8 cellular contexts compared by ENCODE assay signal in the genomic region with DNA sequence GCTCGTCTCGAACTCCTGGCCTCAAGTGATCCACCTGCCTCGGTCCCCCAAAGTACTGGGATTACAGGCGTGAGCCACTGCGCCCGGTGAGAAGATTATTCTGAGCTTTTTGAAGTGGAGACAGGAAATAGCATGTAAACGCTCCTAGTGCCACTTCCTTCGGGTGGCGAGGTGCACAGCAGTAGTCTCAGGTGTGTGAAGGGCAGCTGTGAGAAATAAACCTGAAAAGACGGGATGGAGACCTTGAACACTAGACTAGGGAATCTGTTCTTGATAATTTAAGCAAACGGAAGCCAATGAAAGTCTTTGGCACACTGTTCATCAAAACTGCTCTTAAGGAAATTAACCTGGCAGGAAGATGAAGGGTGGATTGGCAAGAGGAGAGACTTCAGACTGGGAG. TPM values are rescaled to one million over a fixed set of nuclear protein-coding genes. Genes with fewer than 3 reads are reported as not detected.
DNase-seq lines count a peak whose midpoint lies in the region; ATAC-seq, FAIRE-seq and TF ChIP-seq lines count a peak whose summit lies in the region.

No MANE protein-coding gene starts in this region.

- POLR2A ChIA-PET in CD8-positive, alpha-beta memory T cell (lab: Charles Lee), result interaction anchor here (1.6 kb wide), 1 partner anchor 40 kb away, joined by 3 read pairs; no protein-coding TSS in a partner anchor
- POLR2A ChIA-PET in HEK293T (lab: Yijun Ruan, JAX), result interaction anchor here (0.7 to 1.8 kb wide), 7 partner anchors 15 to 161 kb away, joined by 3 to 6 read pairs (median 3); a partner anchor contains a TSS

- peaks cover 0 to 19% (median 11%) of the 10 kb centered on the region in 5 donors for H3K9me3 Mint-ChIP-seq in CD8-positive, alpha-beta memory T cell
- H3K9me3 Mint-ChIP-seq in naive B cell, result peaks cover 3 to 18% (median 9%) of the 10 kb centered on the region in 7 donors

- no peak for FAIRE-seq in bronchial epithelial cell (lab: Jason Lieb, UNC)

- peak overlapping the region; percentile 75 for H3K4me3 ChIP-seq in CD8-positive, alpha-beta memory T cell (ENCODE audit: low read length)
- peak overlapping the region; percentile 71 for H3K4me3 ChIP-seq in MG63
- H3K4me3 ChIP-seq in bronchial epithelial cell (ENCODE audit: low read depth, low read length), result peak overlapping the region; percentile 59

- H3K4me1 Mint-ChIP-seq in CD8-positive, alpha-beta memory T cell, result peaks cover 14 to 22% (median 19%) of the 10 kb centered on the region in 3 donors
- peaks cover 12 to 16% (median 13%) of the 10 kb centered on the region in 3 donors for H3K4me1 Mint-ChIP-seq in naive B cell

- H3K27me3 ChIP-seq in CD8-positive, alpha-beta memory T cell (ENCODE audit: insufficient read depth, low read length, poor library complexity, severe bottlenecking), result peaks cover 9% of the 10 kb centered on the region
- H3K27me3 ChIP-seq in MG63 (no peaks in the 10 kb centered on the region), bronchial epithelial cell (ENCODE audit: control insufficient read depth, insufficient read depth, low read length) (no peaks in the 10 kb centered on the region)

- H3K27ac Mint-ChIP-seq in CD8-positive, alpha-beta memory T cell, result peak overlapping the region in 7 of 8 donors; percentile 4 to 91 (median 66)
- peak overlapping the region in 2 of 6 donors; percentile 43 to 66 for H3K27ac Mint-ChIP-seq in naive B cell

- CTCF ChIA-PET in CD8-positive, alpha-beta memory T cell (lab: Charles Lee), result interaction anchor here (0.6 to 1.1 kb wide), 4 partner anchors 28 to 689 kb away, joined by 3 to 4 read pairs (median 3); no protein-coding TSS in a partner anchor
- CTCF ChIA-PET in HEK293T (lab: Yijun Ruan, JAX), result no interaction called here

- TF ChIP-seq CTCF in bronchial epithelial cell (IDR thresholded peaks at IDR 0.05; ENCODE audit: insufficient read depth, low read length, severe bottlenecking), result no peak

- DNase-seq in CD8-positive, alpha-beta memory T cell, result no peak
- DNase-seq in MG63 (no peak), bronchial epithelial cell (ENCODE audit: low read depth) (no peak), naive B cell (no peak), GF-D8 (lab: John Stamatoyannopoulos, UW) (no peak), HEK293T (ENCODE audit: extremely low spot score) (no peak), COR-L47 (lab: John Stamatoyannopoulos, UW) (no peak), NCI-H187 (lab: John Stamatoyannopoulos, UW) (no peak)

- no peaks in the 10 kb centered on the region for H3K9me3 ChIP-seq in CD8-positive, alpha-beta memory T cell (ENCODE audit: low read length)
- peaks cover 2% of the 10 kb centered on the region for H3K9me3 ChIP-seq in MG63

- peak overlapping the region; percentile 86 to 93 (median 90) for H3K4me3 Mint-ChIP-seq in CD8-positive, alpha-beta memory T cell
- peak overlapping the region; percentile 82 to 94 (median 88) for H3K4me3 Mint-ChIP-seq in naive B cell

- no peak overlapping the region for H3K27ac ChIP-seq in CD8-positive, alpha-beta memory T cell (ENCODE audit: low read depth, low read length)

- no peaks in the 10 kb centered on the region for H3K4me1 ChIP-seq in CD8-positive, alpha-beta memory T cell (ENCODE audit: insufficient read depth, low read length)

- H3K36me3 ChIP-seq in CD8-positive, alpha-beta memory T cell (ENCODE audit: insufficient read depth, low read length), result no peaks in the 10 kb centered on the region
- H3K36me3 ChIP-seq in MG63 (no peaks in the 10 kb centered on the region), bronchial epithelial cell (ENCODE audit: control insufficient read depth, insufficient read depth, low read length) (no peaks in the 10 kb centered on the region)

- H3K27me3 Mint-ChIP-seq in CD8-positive, alpha-beta memory T cell, result peaks cover 33 to 45% of the 10 kb centered on the region in 2 donors
- H3K27me3 Mint-ChIP-seq in naive B cell, result peaks cover 52 to 70% (median 64%) of the 10 kb centered on the region in 3 donors

- peaks cover 0 to 3% (median 0%) of the 10 kb centered on the region in 3 donors for H3K36me3 Mint-ChIP-seq in CD8-positive, alpha-beta memory T cell
- H3K36me3 Mint-ChIP-seq in naive B cell, result no peaks in the 10 kb centered on the region

- ATAC-seq in naive B cell (ENCODE audit: low read depth in 2 of 2), result no peak

TF ChIP-seq in HEK293T, 16 proteins besides CTCF, POLR2A, EP300 and RAD21:
- TF ChIP-seq FOXK2 (IDR thresholded peaks at IDR 0.05), result no peak
- no peak for TF ChIP-seq NFRKB (IDR thresholded peaks at IDR 0.05)
- no peak for TF ChIP-seq TARDBP (IDR thresholded peaks at IDR 0.05)
- TF ChIP-seq FOXM1 (IDR thresholded peaks at IDR 0.05; ENCODE audit: borderline replicate concordance), result no peak
- TF ChIP-seq CTBP1 (IDR thresholded peaks at IDR 0.05; ENCODE audit: borderline replicate concordance), result no peak
- TF ChIP-seq BHLHE40 (IDR thresholded peaks at IDR 0.05; ENCODE audit: borderline replicate concordance), result no peak
- TF ChIP-seq SUZ12 (IDR thresholded peaks at IDR 0.05), result no peak
- TF ChIP-seq LEF1 (IDR thresholded peaks at IDR 0.05; ENCODE audit: borderline replicate concordance), result no peak
- no peak for TF ChIP-seq ELF4 (IDR thresholded peaks at IDR 0.05)
- TF ChIP-seq SP1 (IDR thresholded peaks at IDR 0.05), result no peak

RNA-seq across cellular contexts. Expression of a gene that starts 0.4 kb away (rescaled TPM):
- total RNA-seq in CD8-positive, alpha-beta memory T cell, result under 1 TPM; 0.48 to 0.49 TPM
- not detected for polyA plus RNA-seq in CD8-positive, alpha-beta memory T cell
- 0.44 and 1.2 TPM in 2 replicates for total RNA-seq in MG63 (2014; rRNA removed; shearing (Covaris generic); ENCODE audit: low replicate concordance)
- 1.8 and 4.5 TPM in 2 replicates for total RNA-seq in bronchial epithelial cell
- not detected for polyA plus RNA-seq in naive B cell (ENCODE audit: low read depth in 6 of 6)

RNA-seq across cellular contexts. Expression of a gene that starts 39.6 kb away (rescaled TPM):
- total RNA-seq in CD8-positive, alpha-beta memory T cell, result under 1 TPM in 1 of 2 experiments, not detected in 1; 0.20 TPM
- polyA plus RNA-seq in CD8-positive, alpha-beta memory T cell, result not detected
- total RNA-seq in MG63 (2014; rRNA removed; shearing (Covaris generic); ENCODE audit: low replicate concordance), result not detected in 2 replicates
- not detected in 2 replicates for total RNA-seq in bronchial epithelial cell
- polyA plus RNA-seq in naive B cell (ENCODE audit: low read depth in 6 of 6), result not detected

RNA-seq across cellular contexts. Expression of a gene that starts 40.8 kb away (rescaled TPM):
- total RNA-seq in CD8-positive, alpha-beta memory T cell, result 10 to 100 TPM; 45.8 to 48.7 TPM
- polyA plus RNA-seq in CD8-positive, alpha-beta memory T cell, result 12.2 TPM
- total RNA-seq in MG63 (2014; rRNA removed; shearing (Covaris generic); ENCODE audit: low replicate concordance), result 27.1 and 37.4 TPM in 2 replicates
- total RNA-seq in bronchial epithelial cell, result 22.1 and 25.8 TPM in 2 replicates
- polyA plus RNA-seq in naive B cell (ENCODE audit: low read depth in 6 of 6), result 10 to 100 TPM in 5 of 6 donors, 1 to 10 TPM in 1; 8.3 to 20.2 (median 13.0) TPM
